ENCODE assay signal across 14 cellular contexts in the genomic region with DNA sequence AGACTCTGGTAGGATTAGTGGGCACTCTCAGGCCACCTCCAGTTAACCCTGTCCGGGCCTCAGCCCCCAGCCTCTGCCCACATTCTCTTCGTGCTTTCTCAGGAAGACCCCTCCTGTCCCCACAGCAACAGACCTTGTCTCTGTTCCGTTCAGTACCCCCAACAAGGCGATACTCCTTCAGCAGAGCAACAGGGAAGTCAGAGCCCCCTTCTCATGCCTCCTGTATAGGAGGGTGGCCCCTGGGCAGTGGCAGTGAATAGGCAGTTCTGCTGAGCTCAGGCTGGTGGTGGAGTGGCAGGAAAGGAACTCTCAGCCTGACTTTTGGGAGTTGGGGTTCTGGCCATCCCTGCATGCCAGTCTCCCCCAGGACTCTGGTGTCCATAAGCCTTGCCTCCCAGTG. TPM values are rescaled to one million over a fixed set of nuclear protein-coding genes. Genes with fewer than 3 reads are reported as not detected.
A peak's percentile ranks its signal among the peaks of the same experiment; 100 is the strongest.
DNase-seq lines count a peak whose midpoint lies in the region; FAIRE-seq and TF ChIP-seq lines count a peak whose summit lies in the region.
"Had no signal": no experiment of that assay in that cellular context is flagged by ENCODE, and none has a peak within 500 bp of the region (broad histone marks: within the 10 kb centered on the region; RNA-seq: fewer than 3 reads in every experiment).

No MANE protein-coding gene starts in this region.

- POLR2A ChIA-PET in Caco-2 (lab: Charles Lee): interaction anchor here (0.6 to 1.0 kb wide), 3 partner anchors 10 to 68 kb away, joined by 3 to 6 read pairs (median 5); no protein-coding TSS in a partner anchor

- H3K27ac ChIP-seq in astrocyte (ENCODE audit: low read depth, low read length): no peak overlapping the region
- H3K27ac ChIP-seq in layer of hippocampus (ENCODE audit: low read depth, low read length): peak overlapping the region; percentile 100
- peak overlapping the region; percentile 93 to 99 for H3K27ac ChIP-seq in small intestine (ENCODE audit: low read depth in 1 of 2, low read length in 1 of 2)

- no peak overlapping the region for H2AFZ ChIP-seq in astrocyte (ENCODE audit: low read depth, low read length)

- H3K9me3 Mint-ChIP-seq in Caco-2 (ENCODE audit: unreplicated experiment): no peaks in the 10 kb centered on the region
- H3K9me3 Mint-ChIP-seq in astrocyte (ENCODE audit: unreplicated experiment): no peaks in the 10 kb centered on the region
- H3K9me3 Mint-ChIP-seq in CD14-positive monocyte: peaks cover 0 to 9% (median 4%) of the 10 kb centered on the region in 7 donors

- H3K4me2 ChIP-seq in astrocyte (ENCODE audit: low read length): peak overlapping the region; percentile 26

- H4K20me1 ChIP-seq in astrocyte (ENCODE audit: insufficient read depth, low read length): peaks cover 1% of the 10 kb centered on the region

- TSS peak; percentile 3 for BruUV-seq in Caco-2 (replicated peaks; lab: Mats Ljungman, UMichigan)

- 40 to 60% (median 40%) methylated on average over 4 of the region's 4 CpGs for WGBS in small intestine, 3 donors

- peaks cover 48% of the 10 kb centered on the region for H3K4me1 Mint-ChIP-seq in Caco-2 (ENCODE audit: low read depth, unreplicated experiment)
- peaks cover 32% of the 10 kb centered on the region for H3K4me1 Mint-ChIP-seq in astrocyte (ENCODE audit: low read depth, unreplicated experiment)
- H3K4me1 Mint-ChIP-seq in CD14-positive monocyte: peaks cover 10% of the 10 kb centered on the region

- intact Hi-C loops in Caco-2 (cut with micrococcal nuclease; ENCODE audit: unreplicated experiment) (no loop called here), CD14-positive monocyte (cut with micrococcal nuclease) (no loop called here)

- H3K9ac ChIP-seq in astrocyte (ENCODE audit: low read length): no peak overlapping the region

- H3K27me3 ChIP-seq in Caco-2 (replicated peaks; ENCODE audit: control insufficient read depth, insufficient read depth, low read length): no peaks in the 10 kb centered on the region
- peaks cover 14% of the 10 kb centered on the region for H3K27me3 ChIP-seq in astrocyte (ENCODE audit: insufficient read depth, low read length)
- no peaks in the 10 kb centered on the region for H3K27me3 ChIP-seq in layer of hippocampus (ENCODE audit: control insufficient read depth, insufficient read depth, low read length)
- H3K27me3 ChIP-seq in small intestine (ENCODE audit: control insufficient read depth in 2 of 2, insufficient read depth in 2 of 2, low read length in 2 of 2): peaks cover 0 to 1% of the 10 kb centered on the region in 2 donors

- H3K4me1 ChIP-seq in Caco-2 (peaks cover 76% of the 10 kb centered on the region), astrocyte (ENCODE audit: insufficient read depth, low read length) (peaks cover 36% of the 10 kb centered on the region), small intestine (ENCODE audit: control insufficient read depth in 2 of 2, insufficient read depth in 1 of 2, low read depth in 1 of 2, low read length in 1 of 2) (peaks cover 4% of the 10 kb centered on the region in 2 donors)

- no peaks in the 10 kb centered on the region for H3K79me2 ChIP-seq in astrocyte (ENCODE audit: insufficient read depth, low read length)

- H3K4me3 ChIP-seq in Caco-2 (ENCODE audit: low read depth, low read length): peak overlapping the region; percentile 33
- H3K4me3 ChIP-seq in astrocyte (ENCODE audit: insufficient read depth, low read depth, low read length): no peak overlapping the region
- peak overlapping the region in 1 of 2 donors; percentile 65 for H3K4me3 ChIP-seq in small intestine (ENCODE audit: low read depth in 1 of 2, low read length in 2 of 2)

- H3K36me3 Mint-ChIP-seq in Caco-2 (ENCODE audit: insufficient read depth, unreplicated experiment) (peaks cover 14% of the 10 kb centered on the region), astrocyte (ENCODE audit: low read depth, unreplicated experiment) (peaks cover 6% of the 10 kb centered on the region), CD14-positive monocyte (peaks cover 3% of the 10 kb centered on the region in 2 donors)

- H3K27me3 Mint-ChIP-seq in Caco-2 (ENCODE audit: insufficient read depth, unreplicated experiment) (no peaks in the 10 kb centered on the region), astrocyte (ENCODE audit: low read depth, unreplicated experiment) (peaks cover 10% of the 10 kb centered on the region), CD14-positive monocyte (ENCODE audit: low read depth in 3 of 3) (peaks cover 43 to 59% (median 55%) of the 10 kb centered on the region in 3 donors)

- CTCF ChIA-PET in Caco-2 (lab: Charles Lee): interaction anchor here (0.6 to 1.8 kb wide), 8 partner anchors 10 to 1562 kb away, joined by 3 to 10 read pairs (median 4); a partner anchor contains a TSS

- H3K9me3 ChIP-seq in Caco-2: no peaks in the 10 kb centered on the region
- no peaks in the 10 kb centered on the region for H3K9me3 ChIP-seq in astrocyte (ENCODE audit: insufficient read depth, low read depth, low read length)
- H3K9me3 ChIP-seq in small intestine (ENCODE audit: control insufficient read depth, low read depth): no peaks in the 10 kb centered on the region

- H3K27ac Mint-ChIP-seq in Caco-2 (ENCODE audit: unreplicated experiment) (peak overlapping the region; percentile 53), astrocyte (ENCODE audit: unreplicated experiment) (peak overlapping the region; percentile 24), CD14-positive monocyte (peak overlapping the region in 1 of 7 donors; percentile 45)

- H3K4me3 Mint-ChIP-seq in Caco-2 (ENCODE audit: unreplicated experiment) (peak overlapping the region; percentile 61), astrocyte (ENCODE audit: unreplicated experiment) (no peak overlapping the region), CD14-positive monocyte (no peak overlapping the region)

- FAIRE-seq in astrocyte (lab: Jason Lieb, UNC) (no peak), small intestine (lab: Jason Lieb, UNC) (no peak), urothelium cell line (lab: Jason Lieb, UNC) (no peak)
- FAIRE-seq: D721Med, GM12892 had no signal

- H3K36me3 ChIP-seq in Caco-2 (ENCODE audit: control insufficient read depth, insufficient read depth, low read length): peaks cover under 1% of the 10 kb centered on the region
- H3K36me3 ChIP-seq in astrocyte (ENCODE audit: insufficient read depth, low read length): no peaks in the 10 kb centered on the region
- H3K36me3 ChIP-seq in small intestine (ENCODE audit: control insufficient read depth in 2 of 2, insufficient read depth in 2 of 2, low read length in 2 of 2): no peaks in the 10 kb centered on the region

- no peak for TF ChIP-seq CTCF in Caco-2 (IDR thresholded peaks at IDR 0.05; ENCODE audit: insufficient read depth in 1 of 2, low read depth in 1 of 2, low read length in 1 of 2, severe bottlenecking in 1 of 2, unreplicated experiment in 1 of 2)
- no peak for TF ChIP-seq CTCF in astrocyte (IDR thresholded peaks at IDR 0.05; ENCODE audit: insufficient read depth, low read depth, low read length)
- no peak for TF ChIP-seq CTCF in CD14-positive monocyte (IDR thresholded peaks at IDR 0.05)

- DNase-seq in Caco-2 (no peak), astrocyte (ENCODE audit: low read depth) (no peak), small intestine (no peak), urothelium cell line (ENCODE audit: low spot score) (no peak), CD14-positive monocyte (ENCODE audit: low spot score) (no peak), NCI-H2029 treated with DMSO at 0.1 percent for 48 hours (lab: John Stamatoyannopoulos, UW) (no peak)
- no peak for DNase-seq in central memory CD4-positive, alpha-beta T cell
- DNase-seq: activated naive CD4-positive, alpha-beta T cell; Karpas-422 had no signal

RNA-seq across cellular contexts. Expression of a gene that starts 0.5 kb away (rescaled TPM):
- 19.7 and 21.8 TPM in 2 replicates for total RNA-seq in Caco-2 (2022)
- 4.9 and 5.9 TPM in 2 replicates for total RNA-seq in astrocyte
- 100 to 1,000 TPM in 2 of 3 donors, 10 to 100 TPM in 1; 39.2 to 204 (median 164) TPM for polyA plus RNA-seq in small intestine
- not detected for polyA plus RNA-seq in CD14-positive monocyte

RNA-seq across cellular contexts. Expression of a gene that starts 9.4 kb away (rescaled TPM):
- total RNA-seq in Caco-2 (2022): not detected in 2 replicates
- total RNA-seq in astrocyte: 0.30 TPM in 1 of 2 replicates, not detected in the other
- under 1 TPM in 2 of 3 donors, not detected in 1; 0.21 to 0.54 TPM for polyA plus RNA-seq in small intestine
- polyA plus RNA-seq in CD14-positive monocyte: not detected
- total RNA-seq: NCI-H460, SK-MEL-5 had no signal

RNA-seq across cellular contexts. Expression of a gene that starts 22.8 kb away (rescaled TPM):
- 88.0 and 89.5 TPM in 2 replicates for total RNA-seq in Caco-2 (2022)
- 59.2 and 66.8 TPM in 2 replicates for total RNA-seq in astrocyte
- polyA plus RNA-seq in small intestine: 10 to 100 TPM; 65.8 to 93.4 (median 76.2) TPM
- polyA plus RNA-seq in CD14-positive monocyte: 10 to 100 TPM; 17.1 to 23.3 TPM

RNA-seq across cellular contexts. Expression of a gene that starts 29.7 kb away (rescaled TPM):
- 5.2 and 6.8 TPM in 2 replicates for total RNA-seq in Caco-2 (2022)
- total RNA-seq in astrocyte: 6.3 and 6.9 TPM in 2 replicates
- polyA plus RNA-seq in small intestine: 1 to 10 TPM; 1.6 to 4.1 (median 2.7) TPM
- polyA plus RNA-seq in CD14-positive monocyte: 1 to 10 TPM; 3.4 to 5.8 TPM

RNA-seq across cellular contexts. Expression of a gene that starts 29.7 kb away (rescaled TPM):
- total RNA-seq in Caco-2 (2022): 6.7 and 8.2 TPM in 2 replicates
- 6.3 and 7.0 TPM in 2 replicates for total RNA-seq in astrocyte
- 1 to 10 TPM; 2.4 to 8.5 (median 6.5) TPM for polyA plus RNA-seq in small intestine
- 1 to 10 TPM; 2.3 to 4.6 TPM for polyA plus RNA-seq in CD14-positive monocyte
